In genomic region chr6:138987299-138987642, GRCh38 we compare ENCODE assay signal across 8 cellular contexts. TPM values are rescaled to one million over a fixed set of nuclear protein-coding genes. Genes with fewer than 3 reads are reported as not detected.
A peak's percentile ranks its signal among the peaks of the same experiment; 100 is the strongest.
DNase-seq lines count a peak whose midpoint lies in the region; ATAC-seq, FAIRE-seq and TF ChIP-seq lines count a peak whose summit lies in the region.

No MANE protein-coding gene starts in this region.

- no peak for DNase-seq in activated CD4-positive, alpha-beta T cell treated with anti-CD3 and anti-CD28 coated beads, Interleukin-2, amount 10 ng/mL, durations not matched to agents 24 days and 14 days
- DNase-seq in activated CD4-positive, alpha-beta T cell treated with anti-CD3 and anti-CD28 coated beads for 48 hours = no peak
- no peak for DNase-seq in SJCRH30
- DNase-seq in fibroblast of the aortic adventitia (ENCODE audit: low read depth) = no peak
- DNase-seq in pancreas = peak in 5 of 6 donors; percentile 20 to 72 (median 35)
- DNase-seq in cerebellar cortex (ENCODE audit: low spot score) = no peak
- no peak for DNase-seq in CD1c-positive myeloid dendritic cell (ENCODE audit: extremely low spot score)
- DNase-seq in G401 (ENCODE audit: low spot score) = no peak

- H3K9me3 ChIP-seq in SJCRH30 (replicated peaks) (no peaks in the 10 kb centered on the region), pancreas (no peaks in the 10 kb centered on the region)

- no peaks in the 10 kb centered on the region for H3K9me3 Mint-ChIP-seq in activated CD4-positive, alpha-beta T cell treated with anti-CD3 and anti-CD28 coated beads, Interleukin-2, amount 10 ng/mL, durations not matched to agents 24 days and 14 days

- peak overlapping the region; percentile 88 for H3K4me3 Mint-ChIP-seq in activated CD4-positive, alpha-beta T cell treated with anti-CD3 and anti-CD28 coated beads, Interleukin-2, amount 10 ng/mL, durations not matched to agents 24 days and 14 days

- FAIRE-seq in pancreas (lab: Jason Lieb, UNC) = no peak

- ATAC-seq in pancreas = peak in 3 of 4 donors; percentile 8 to 23 (median 19)

- no peaks in the 10 kb centered on the region for H3K27me3 ChIP-seq in SJCRH30
- no peaks in the 10 kb centered on the region for H3K27me3 ChIP-seq in pancreas

- in situ Hi-C loops in G401 (cut with HindIII; ENCODE audit: low sequenced_read_pairs) = no loop called here

- H3K4me1 ChIP-seq in SJCRH30 (no peaks in the 10 kb centered on the region; the same call in 1 of the 2 replicates), pancreas (peaks cover 9 to 31% (median 30%) of the 10 kb centered on the region in 3 donors)

- H3K4me1 Mint-ChIP-seq in activated CD4-positive, alpha-beta T cell treated with anti-CD3 and anti-CD28 coated beads, Interleukin-2, amount 10 ng/mL, durations not matched to agents 24 days and 14 days = peaks cover 19% of the 10 kb centered on the region

- peaks cover 4% of the 10 kb centered on the region; the same call in 1 of the 2 replicates for H3K36me3 ChIP-seq in SJCRH30
- no peaks in the 10 kb centered on the region for H3K36me3 ChIP-seq in pancreas

- intact Hi-C loops in activated CD4-positive, alpha-beta T cell treated with anti-CD3 and anti-CD28 coated beads, Interleukin-2, amount 10 ng/mL, durations not matched to agents 24 days and 14 days (cut with micrococcal nuclease) = loop anchor here (5.0 kb wide), 4 partner anchors 125 to 395 kb away; partner anchors contain the start of gene TXLNB
- intact Hi-C loops in pancreas (cut with DNase I) = no loop called here

- 1% methylated on average over 30 of the region's 30 CpGs for WGBS in pancreas, 2 donors

- TF ChIP-seq CTCF in fibroblast of the aortic adventitia (IDR thresholded peaks at IDR 0.05; ENCODE audit: insufficient read depth, low read length) = no peak
- no peak for TF ChIP-seq CTCF in pancreas (IDR thresholded peaks at IDR 0.05)

- no peaks in the 10 kb centered on the region for H3K27me3 Mint-ChIP-seq in activated CD4-positive, alpha-beta T cell treated with anti-CD3 and anti-CD28 coated beads, Interleukin-2, amount 10 ng/mL, durations not matched to agents 24 days and 14 days

- H3K36me3 Mint-ChIP-seq in activated CD4-positive, alpha-beta T cell treated with anti-CD3 and anti-CD28 coated beads, Interleukin-2, amount 10 ng/mL, durations not matched to agents 24 days and 14 days (ENCODE audit: low read depth) = no peaks in the 10 kb centered on the region

- peak overlapping the region; percentile 92 for H3K4me3 ChIP-seq in SJCRH30
- peak overlapping the region; percentile 88 for H3K4me3 ChIP-seq in fibroblast of the aortic adventitia (ENCODE audit: low read depth, low read length)
- peak overlapping the region; percentile 78 to 98 (median 90) for H3K4me3 ChIP-seq in pancreas

- H3K27ac ChIP-seq in SJCRH30 (peak overlapping the region; percentile 86), pancreas (peak overlapping the region; percentile 74 to 89 (median 84))

- peak overlapping the region; percentile 73 for H3K27ac Mint-ChIP-seq in activated CD4-positive, alpha-beta T cell treated with anti-CD3 and anti-CD28 coated beads, Interleukin-2, amount 10 ng/mL, durations not matched to agents 24 days and 14 days

RNA-seq across cellular contexts. Expression of gene REPS1, which starts 0.8 kb away (rescaled TPM):
- total RNA-seq in activated CD4-positive, alpha-beta T cell treated with anti-CD3 and anti-CD28 coated beads, Interleukin-2, amount 10 ng/mL, durations not matched to agents 24 days and 14 days = 65.8 and 70.1 TPM in 2 replicates
- 65.7 and 66.7 TPM in 2 replicates for total RNA-seq in SJCRH30 (2014; rRNA removed; shearing (Covaris generic))
- total RNA-seq in fibroblast of the aortic adventitia (ENCODE audit: low replicate concordance) (34.9 and 42.6 TPM in 2 replicates), pancreas (10 to 100 TPM; 16.1 to 24.0 (median 19.0) TPM)
- polyA plus RNA-seq in pancreas = 10 to 100 TPM; 14.1 to 26.2 TPM
- total RNA-seq in G401 (2014; rRNA removed; shearing (Covaris generic)) = 38.8 and 46.0 TPM in 2 replicates

RNA-seq across cellular contexts. Expression of gene ABRACL, which starts 41.3 kb away (rescaled TPM):
- total RNA-seq in activated CD4-positive, alpha-beta T cell treated with anti-CD3 and anti-CD28 coated beads, Interleukin-2, amount 10 ng/mL, durations not matched to agents 24 days and 14 days = 131 and 134 TPM in 2 replicates
- total RNA-seq in SJCRH30 (2014; rRNA removed; shearing (Covaris generic)) = 55.0 and 56.2 TPM in 2 replicates
- total RNA-seq in fibroblast of the aortic adventitia (ENCODE audit: low replicate concordance) (15.8 and 32.2 TPM in 2 replicates), pancreas (10 to 100 TPM in 2 of 6 donors, 1 to 10 TPM in 4; 3.8 to 19.2 (median 6.1) TPM)
- polyA plus RNA-seq in pancreas = 10 to 100 TPM; 10.3 to 14.0 TPM
- total RNA-seq in G401 (2014; rRNA removed; shearing (Covaris generic)) = 46.0 and 72.8 TPM in 2 replicates

Comparison
In these comparisons a context has a peak if more than half of its experiments do, and no peak if none do; other contexts are left out.
1. DNase-seq: peak in pancreas (5 of 6); none in activated CD4-positive, alpha-beta T cell treated with anti-CD3 and anti-CD28 coated beads, Interleukin-2, amount 10 ng/mL, durations not matched to agents 24 days and 14 days (single experiment), activated CD4-positive, alpha-beta T cell treated with anti-CD3 and anti-CD28 coated beads for 48 hours (single experiment), SJCRH30 (0 of 2), fibroblast of the aortic adventitia (single experiment), cerebellar cortex (single experiment), CD1c-positive myeloid dendritic cell (single experiment) and G401 (single experiment).
2. Peak in every context shown above with its lines, with median percentiles within 50 percentile points of each other: H3K4me3 ChIP-seq.